12 cellular contexts compared by ENCODE assay signal in genomic region chr12:96441811-96442210, GRCh38. TPM values are rescaled to one million over a fixed set of nuclear protein-coding genes. Genes with fewer than 3 reads are reported as not detected.
DNase-seq lines count a peak whose midpoint lies in the region; ATAC-seq and TF ChIP-seq lines count a peak whose summit lies in the region.
"Had no signal": no experiment of that assay in that cellular context is flagged by ENCODE, and none has a peak within 500 bp of the region (broad histone marks: within the 10 kb centered on the region; RNA-seq: fewer than 3 reads in every experiment).

No MANE protein-coding gene starts in this region.

- no peaks in the 10 kb centered on the region for H3K27me3 Mint-ChIP-seq in activated naive CD4-positive, alpha-beta T cell treated with anti-CD3 and anti-CD28 coated beads for 36 hours (ENCODE audit: low read depth)
- no peaks in the 10 kb centered on the region for H3K27me3 Mint-ChIP-seq in CD8-positive, alpha-beta memory T cell
- no peaks in the 10 kb centered on the region for H3K27me3 Mint-ChIP-seq in activated naive CD8-positive, alpha-beta T cell treated with anti-CD3 and anti-CD28 coated beads for 36 hours
- no peaks in the 10 kb centered on the region for H3K27me3 Mint-ChIP-seq in natural killer cell (ENCODE audit: low read depth in 2 of 2)

- H3K27ac ChIP-seq in CD8-positive, alpha-beta memory T cell (ENCODE audit: low read depth, low read length), result no peak overlapping the region

- peak; percentile 48 for DNase-seq in activated naive CD4-positive, alpha-beta T cell treated with anti-CD3 and anti-CD28 coated beads for 36 hours
- DNase-seq in activated naive CD4-positive, alpha-beta T cell treated with anti-CD3 and anti-CD28 coated beads, Interleukin-2, amount 50 U/mL, for 16 hours, result no peak
- peak in 2 of 5 donors; percentile 9 to 68 for DNase-seq in CD8-positive, alpha-beta memory T cell
- DNase-seq in activated naive CD8-positive, alpha-beta T cell treated with anti-CD3 and anti-CD28 coated beads for 36 hours, result no peak
- DNase-seq in natural killer cell, result peak; percentile 24
- no peak for DNase-seq in NCI-H2196 treated with DMSO at 0.1 percent for 48 hours (lab: John Stamatoyannopoulos, UW; ENCODE audit: unreplicated experiment)
- DNase-seq: KBM-7, NCI-H1048, NCI-H446, PC-3 had no signal

- intact Hi-C loops in activated naive CD4-positive, alpha-beta T cell treated with anti-CD3 and anti-CD28 coated beads for 36 hours (cut with micrococcal nuclease), result no loop called here
- intact Hi-C loops in natural killer cell (cut with micrococcal nuclease), result no loop called here

- TF ChIP-seq CTCF in natural killer cell (IDR thresholded peaks at IDR 0.05), result no peak

- H3K36me3 Mint-ChIP-seq in activated naive CD4-positive, alpha-beta T cell treated with anti-CD3 and anti-CD28 coated beads for 36 hours (ENCODE audit: low read depth), result no peaks in the 10 kb centered on the region
- H3K36me3 Mint-ChIP-seq in CD8-positive, alpha-beta memory T cell, result peaks cover 0 to 8% (median 0%) of the 10 kb centered on the region in 3 donors
- peaks cover 4% of the 10 kb centered on the region for H3K36me3 Mint-ChIP-seq in activated naive CD8-positive, alpha-beta T cell treated with anti-CD3 and anti-CD28 coated beads for 36 hours
- no peaks in the 10 kb centered on the region for H3K36me3 Mint-ChIP-seq in natural killer cell

- ATAC-seq in natural killer cell (peak; percentile 49 to 63 (median 56)), HG02938 (IDR thresholded peaks at IDR 0.05; ENCODE audit: unreplicated experiment) (no peak)
- ATAC-seq: GM23338, PC-3 had no signal

- H3K4me1 ChIP-seq in CD8-positive, alpha-beta memory T cell (ENCODE audit: insufficient read depth, low read length), result peaks cover 32% of the 10 kb centered on the region

- H3K9me3 ChIP-seq in CD8-positive, alpha-beta memory T cell (ENCODE audit: low read length), result no peaks in the 10 kb centered on the region

- no peak overlapping the region for H3K4me3 Mint-ChIP-seq in activated naive CD4-positive, alpha-beta T cell treated with anti-CD3 and anti-CD28 coated beads for 36 hours
- H3K4me3 Mint-ChIP-seq in CD8-positive, alpha-beta memory T cell, result peak overlapping the region in 6 of 7 donors; percentile 1 to 41 (median 10)
- no peak overlapping the region for H3K4me3 Mint-ChIP-seq in activated naive CD8-positive, alpha-beta T cell treated with anti-CD3 and anti-CD28 coated beads for 36 hours
- peak overlapping the region; percentile 40 for H3K4me3 Mint-ChIP-seq in natural killer cell
- H3K4me3 Mint-ChIP-seq: GM23338 had no signal

- no peaks in the 10 kb centered on the region for H3K36me3 ChIP-seq in CD8-positive, alpha-beta memory T cell (ENCODE audit: insufficient read depth, low read length)

- POLR2A ChIA-PET in CD8-positive, alpha-beta memory T cell (lab: Charles Lee), result no interaction called here

- H3K4me3 ChIP-seq in CD8-positive, alpha-beta memory T cell (ENCODE audit: low read length), result no peak overlapping the region
- H3K4me3 ChIP-seq: GM23338 had no signal

- CTCF ChIA-PET in activated naive CD4-positive, alpha-beta T cell treated with anti-CD3 and anti-CD28 coated beads for 36 hours (lab: Charles Lee), result no interaction called here
- CTCF ChIA-PET in CD8-positive, alpha-beta memory T cell (lab: Charles Lee), result no interaction called here

- H3K27ac Mint-ChIP-seq in activated naive CD4-positive, alpha-beta T cell treated with anti-CD3 and anti-CD28 coated beads for 36 hours, result peak overlapping the region; percentile 68
- H3K27ac Mint-ChIP-seq in CD8-positive, alpha-beta memory T cell, result peak overlapping the region; percentile 5 to 92 (median 82)
- peak overlapping the region; percentile 4 for H3K27ac Mint-ChIP-seq in activated naive CD8-positive, alpha-beta T cell treated with anti-CD3 and anti-CD28 coated beads for 36 hours
- peak overlapping the region; percentile 78 to 96 for H3K27ac Mint-ChIP-seq in natural killer cell
- H3K27ac Mint-ChIP-seq: GM23338 had no signal

- peaks cover 42% of the 10 kb centered on the region for H3K4me1 Mint-ChIP-seq in activated naive CD4-positive, alpha-beta T cell treated with anti-CD3 and anti-CD28 coated beads for 36 hours (ENCODE audit: low read depth)
- peaks cover 44 to 62% (median 48%) of the 10 kb centered on the region in 3 donors for H3K4me1 Mint-ChIP-seq in CD8-positive, alpha-beta memory T cell
- H3K4me1 Mint-ChIP-seq in activated naive CD8-positive, alpha-beta T cell treated with anti-CD3 and anti-CD28 coated beads for 36 hours, result peaks cover 36% of the 10 kb centered on the region
- peaks cover 37 to 38% of the 10 kb centered on the region in 2 donors for H3K4me1 Mint-ChIP-seq in natural killer cell
- H3K4me1 Mint-ChIP-seq: GM23338 had no signal

- H3K9me3 Mint-ChIP-seq in activated naive CD4-positive, alpha-beta T cell treated with anti-CD3 and anti-CD28 coated beads for 36 hours, result peaks cover 3% of the 10 kb centered on the region
- H3K9me3 Mint-ChIP-seq in CD8-positive, alpha-beta memory T cell, result peaks cover 0 to 4% (median 0%) of the 10 kb centered on the region in 5 donors
- H3K9me3 Mint-ChIP-seq in activated naive CD8-positive, alpha-beta T cell treated with anti-CD3 and anti-CD28 coated beads for 36 hours, result peaks cover 1% of the 10 kb centered on the region
- peaks cover 0 to 2% of the 10 kb centered on the region in 2 donors for H3K9me3 Mint-ChIP-seq in natural killer cell

- no peaks in the 10 kb centered on the region for H3K27me3 ChIP-seq in CD8-positive, alpha-beta memory T cell (ENCODE audit: insufficient read depth, low read length, poor library complexity, severe bottlenecking)

RNA-seq across cellular contexts. Expression of gene CDK17, which starts 41.6 kb away (rescaled TPM):
- 10 to 100 TPM; 41.4 to 45.8 TPM for total RNA-seq in activated naive CD4-positive, alpha-beta T cell treated with anti-CD3 and anti-CD28 coated beads for 36 hours
- total RNA-seq in CD8-positive, alpha-beta memory T cell, result 10 to 100 TPM; 34.6 to 36.0 TPM
- 40.0 TPM for polyA plus RNA-seq in CD8-positive, alpha-beta memory T cell
- 10 to 100 TPM; 30.1 to 31.7 TPM for total RNA-seq in activated naive CD8-positive, alpha-beta T cell treated with anti-CD3 and anti-CD28 coated beads for 36 hours
- total RNA-seq in natural killer cell, result 100 to 1,000 TPM; 199 to 234 (median 232) TPM

RNA-seq across cellular contexts. Expression of gene CFAP54, which starts 47.6 kb away (rescaled TPM):
- under 1 TPM; 0.38 to 0.64 TPM for total RNA-seq in activated naive CD4-positive, alpha-beta T cell treated with anti-CD3 and anti-CD28 coated beads for 36 hours
- total RNA-seq in CD8-positive, alpha-beta memory T cell, result under 1 TPM; 0.66 to 0.88 TPM
- 0.08 TPM for polyA plus RNA-seq in CD8-positive, alpha-beta memory T cell
- total RNA-seq in activated naive CD8-positive, alpha-beta T cell treated with anti-CD3 and anti-CD28 coated beads for 36 hours, result under 1 TPM; 0.26 to 0.52 TPM
- total RNA-seq in natural killer cell, result 1 to 10 TPM in 2 of 3 donors, under 1 TPM in 1; 0.56 to 1.5 (median 1.2) TPM

Comparison
In these comparisons a context has a peak if more than half of its experiments do, and no peak if none do; other contexts are left out.
1. DNase-seq: peak in activated naive CD4-positive, alpha-beta T cell treated with anti-CD3 and anti-CD28 coated beads for 36 hours (single experiment) and natural killer cell (single experiment); none in activated naive CD4-positive, alpha-beta T cell treated with anti-CD3 and anti-CD28 coated beads, Interleukin-2, amount 50 U/mL, for 16 hours (single experiment), activated naive CD8-positive, alpha-beta T cell treated with anti-CD3 and anti-CD28 coated beads for 36 hours (single experiment) and NCI-H2196 treated with DMSO at 0.1 percent for 48 hours (single experiment).
2. H3K27ac Mint-ChIP-seq: peak in every context shown above with its lines; median percentile 87 in natural killer cell; 82 in CD8-positive, alpha-beta memory T cell; 68 in activated naive CD4-positive, alpha-beta T cell treated with anti-CD3 and anti-CD28 coated beads for 36 hours; 4 in activated naive CD8-positive, alpha-beta T cell treated with anti-CD3 and anti-CD28 coated beads for 36 hours.
3. H3K4me3 Mint-ChIP-seq: peak in CD8-positive, alpha-beta memory T cell (6 of 7) and natural killer cell (single experiment); none in activated naive CD4-positive, alpha-beta T cell treated with anti-CD3 and anti-CD28 coated beads for 36 hours (single experiment) and activated naive CD8-positive, alpha-beta T cell treated with anti-CD3 and anti-CD28 coated beads for 36 hours (single experiment).
4. RNA of gene CDK17, which starts 41.6 kb away (total RNA-seq): 199 to 234 TPM in natural killer cell; 41.4 to 45.8 TPM in activated naive CD4-positive, alpha-beta T cell treated with anti-CD3 and anti-CD28 coated beads for 36 hours, 34.6 to 36.0 TPM in CD8-positive, alpha-beta memory T cell and 30.1 to 31.7 TPM in activated naive CD8-positive, alpha-beta T cell treated with anti-CD3 and anti-CD28 coated beads for 36 hours; every median in the first group is over 4 times any median in the second.